Comparison of ENCODE assay signal across 8 cellular contexts in the genomic region with DNA sequence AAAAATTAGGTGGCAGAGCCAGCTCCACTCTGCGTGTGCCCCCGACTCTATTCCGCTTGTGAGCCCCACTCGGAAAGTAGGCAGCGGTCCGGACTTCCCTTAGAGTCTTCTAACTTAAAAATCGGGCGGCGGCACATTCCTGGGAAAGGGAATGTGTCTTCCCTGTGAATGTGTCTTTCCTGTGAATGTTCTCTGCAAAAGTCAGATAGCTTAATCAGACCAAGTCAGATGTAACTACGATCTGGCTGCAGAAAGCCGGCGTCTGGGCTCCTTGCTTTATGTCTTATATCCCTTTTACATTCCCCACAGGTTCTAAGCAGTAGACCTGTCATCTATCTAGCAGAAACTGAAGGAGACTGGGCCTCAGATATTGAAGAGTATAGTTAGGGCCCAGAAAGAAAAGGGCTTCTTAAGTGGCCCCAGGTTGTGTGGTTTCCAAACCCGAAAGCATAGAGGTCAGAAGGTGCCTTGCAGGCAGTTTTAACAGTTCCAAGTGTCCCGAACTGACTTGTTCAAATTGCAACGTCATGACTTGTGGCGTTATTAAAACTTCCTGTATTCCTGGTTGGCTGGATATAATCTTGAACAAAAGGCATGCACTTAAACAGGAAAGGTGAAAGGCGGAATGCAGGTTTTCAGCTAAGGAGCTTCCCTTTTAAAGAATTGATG. TPM values are rescaled to one million over a fixed set of nuclear protein-coding genes. Genes with fewer than 3 reads are reported as not detected.
DNase-seq lines count a peak whose midpoint lies in the region; ATAC-seq and TF ChIP-seq lines count a peak whose summit lies in the region.

No MANE protein-coding gene starts in this region.

- H3K4me1 ChIP-seq in MM.1S (ENCODE audit: low read length) = peaks cover 19% of the 10 kb centered on the region

- peaks cover 64% of the 10 kb centered on the region for H3K79me2 ChIP-seq in MM.1S (ENCODE audit: low read length)

- H3K27ac ChIP-seq in MM.1S (ENCODE audit: low read length) = peak overlapping the region; percentile 94

- H3K9me2 ChIP-seq in MM.1S (replicated peaks; ENCODE audit: insufficient read depth, low read length) = no peaks in the 10 kb centered on the region

- peak overlapping the region; percentile 95 for H2AFZ ChIP-seq in MM.1S (ENCODE audit: low read length)

- H3K4me2 ChIP-seq in MM.1S (ENCODE audit: low read depth, low read length) = peak overlapping the region; percentile 73

- peak overlapping the region; percentile 79 for H3K27ac Mint-ChIP-seq in activated T-helper 2 cell treated with anti-CD3 and anti-CD28 coated beads, Interferon-gamma antibody, Interleukin-2, Interleukin-4, amounts not matched to agents 10 μg/mL and 5 μg/mL and 100 μg/mL, durations not matched to agents 14 hours and 24 hours and 36 hours

- intact Hi-C loops in activated T-helper 2 cell treated with anti-CD3 and anti-CD28 coated beads, Interferon-gamma antibody, Interleukin-2, Interleukin-4, amounts not matched to agents 10 μg/mL and 5 μg/mL and 100 μg/mL, durations not matched to agents 14 hours and 24 hours and 36 hours (cut with micrococcal nuclease) = loop anchor here (1.0 to 5.0 kb wide), 7 partner anchors 251 to 774 kb away; a partner anchor contains a TSS

- no peaks in the 10 kb centered on the region for H3K27me3 Mint-ChIP-seq in activated T-helper 2 cell treated with anti-CD3 and anti-CD28 coated beads, Interferon-gamma antibody, Interleukin-2, Interleukin-4, amounts not matched to agents 10 μg/mL and 5 μg/mL and 100 μg/mL, durations not matched to agents 14 hours and 24 hours and 36 hours (ENCODE audit: low read depth)

- no peaks in the 10 kb centered on the region for H3K9me3 ChIP-seq in MM.1S (replicated peaks; ENCODE audit: insufficient read depth, low read length)

- no peaks in the 10 kb centered on the region; the same call in 1 of the 2 replicates for H3K36me3 ChIP-seq in MM.1S (replicated peaks; ENCODE audit: insufficient read depth, low read length)

- TF ChIP-seq CTCF in MM.1S (IDR thresholded peaks at IDR 0.05; ENCODE audit: low read length) = no peak
- TF ChIP-seq CTCF in omental fat pad (IDR thresholded peaks at IDR 0.05) = no peak

- no peaks in the 10 kb centered on the region for H3K9me3 Mint-ChIP-seq in activated T-helper 2 cell treated with anti-CD3 and anti-CD28 coated beads, Interferon-gamma antibody, Interleukin-2, Interleukin-4, amounts not matched to agents 10 μg/mL and 5 μg/mL and 100 μg/mL, durations not matched to agents 14 hours and 24 hours and 36 hours

- H3K27me3 ChIP-seq in MM.1S (replicated peaks; ENCODE audit: insufficient read depth, low read length) = no peaks in the 10 kb centered on the region

- DNase-seq in DMS53 treated with DMSO at 0.1 percent for 48 hours (lab: John Stamatoyannopoulos, UW; ENCODE audit: unreplicated experiment) = peak; percentile 31
- peak; percentile 80 for DNase-seq in MM.1S
- no peak for DNase-seq in activated T-helper 2 cell treated with anti-CD3 and anti-CD28 coated beads, Interferon-gamma antibody, Interleukin-2, Interleukin-4, amounts not matched to agents 10 μg/mL and 5 μg/mL and 100 μg/mL, durations not matched to agents 14 hours and 24 hours and 36 hours (ENCODE audit: low spot score)
- peak; percentile 36 for DNase-seq in glomerular endothelial cell (ENCODE audit: extremely low read depth, low read depth, low spot score)
- DNase-seq in omental fat pad (ENCODE audit: low spot score) = no peak
- DNase-seq in middle frontal gyrus (ENCODE audit: extremely low spot score, low spot score) = no peak

- H3K36me3 Mint-ChIP-seq in activated T-helper 2 cell treated with anti-CD3 and anti-CD28 coated beads, Interferon-gamma antibody, Interleukin-2, Interleukin-4, amounts not matched to agents 10 μg/mL and 5 μg/mL and 100 μg/mL, durations not matched to agents 14 hours and 24 hours and 36 hours (ENCODE audit: low read depth) = peaks cover 27% of the 10 kb centered on the region

- no peaks in the 10 kb centered on the region for H4K20me1 ChIP-seq in MM.1S (ENCODE audit: insufficient read depth, low read length)

- ATAC-seq in GM19468 (IDR thresholded peaks at IDR 0.05; ENCODE audit: extremely low read depth, unreplicated experiment) (peak; percentile 22), omental fat pad (ENCODE audit: low FRiP score) (peak; percentile 29), HG03460 (IDR thresholded peaks at IDR 0.05; ENCODE audit: unreplicated experiment) (no peak)

- peak overlapping the region; percentile 98 for H3K4me3 Mint-ChIP-seq in activated T-helper 2 cell treated with anti-CD3 and anti-CD28 coated beads, Interferon-gamma antibody, Interleukin-2, Interleukin-4, amounts not matched to agents 10 μg/mL and 5 μg/mL and 100 μg/mL, durations not matched to agents 14 hours and 24 hours and 36 hours (ENCODE audit: low read depth)

- H3K9ac ChIP-seq in MM.1S (ENCODE audit: low read length) = peak overlapping the region; percentile 86

- H3F3A ChIP-seq in MM.1S (ENCODE audit: insufficient read depth, low read length) = peaks cover 17% of the 10 kb centered on the region

- peaks cover 35% of the 10 kb centered on the region for H3K4me1 Mint-ChIP-seq in activated T-helper 2 cell treated with anti-CD3 and anti-CD28 coated beads, Interferon-gamma antibody, Interleukin-2, Interleukin-4, amounts not matched to agents 10 μg/mL and 5 μg/mL and 100 μg/mL, durations not matched to agents 14 hours and 24 hours and 36 hours (ENCODE audit: low read depth)

- peak overlapping the region; percentile 95 for H3K4me3 ChIP-seq in MM.1S (ENCODE audit: low read length)

RNA-seq across cellular contexts. Expression of a gene that starts 0.6 kb away (rescaled TPM):
- total RNA-seq in activated T-helper 2 cell treated with anti-CD3 and anti-CD28 coated beads, Interferon-gamma antibody, Interleukin-2, Interleukin-4, amounts not matched to agents 10 μg/mL and 5 μg/mL and 100 μg/mL, durations not matched to agents 14 hours and 24 hours and 36 hours = 29.7 and 34.6 TPM in 2 replicates
- total RNA-seq in glomerular endothelial cell (59.1 and 63.0 TPM in 2 replicates), omental fat pad (100 to 1,000 TPM in 1 of 4 donors, 10 to 100 TPM in 3; 55.1 to 112 (median 66.4) TPM)

RNA-seq across cellular contexts. Expression of a gene that starts 0.9 kb away (rescaled TPM):
- 23.9 and 28.7 TPM in 2 replicates for total RNA-seq in activated T-helper 2 cell treated with anti-CD3 and anti-CD28 coated beads, Interferon-gamma antibody, Interleukin-2, Interleukin-4, amounts not matched to agents 10 μg/mL and 5 μg/mL and 100 μg/mL, durations not matched to agents 14 hours and 24 hours and 36 hours
- total RNA-seq in glomerular endothelial cell (59.4 and 69.4 TPM in 2 replicates), omental fat pad (10 to 100 TPM; 32.5 to 63.1 (median 43.1) TPM)

Comparison
In these comparisons a context has a peak if more than half of its experiments do, and no peak if none do; other contexts are left out.
1. DNase-seq: peak in DMS53 treated with DMSO at 0.1 percent for 48 hours (single experiment), MM.1S (single experiment) and glomerular endothelial cell (single experiment); none in activated T-helper 2 cell treated with anti-CD3 and anti-CD28 coated beads, Interferon-gamma antibody, Interleukin-2, Interleukin-4, amounts not matched to agents 10 μg/mL and 5 μg/mL and 100 μg/mL, durations not matched to agents 14 hours and 24 hours and 36 hours (single experiment), omental fat pad (single experiment) and middle frontal gyrus (single experiment).